In genomic region chr4:150679018-150679766, GRCh38 we compare ENCODE assay signal across 1 cellular context.
TF ChIP-seq lines count a peak whose summit lies in the region.

No MANE protein-coding gene starts in this region.

TF ChIP-seq in SK-N-SH, 30 proteins besides CTCF, POLR2A, EP300 and RAD21 (continued from another document):
- TF ChIP-seq IRF3 (IDR thresholded peaks at IDR 0.05; ENCODE audit: low read depth, low read length) = no peak
- no peak for TF ChIP-seq TCF12 (IDR thresholded peaks at IDR 0.05)
- TF ChIP-seq YY1 (IDR thresholded peaks at IDR 0.05; ENCODE audit: low read depth) = no peak
- TF ChIP-seq EZH2phosphoT487 (IDR thresholded peaks at IDR 0.05; ENCODE audit: borderline replicate concordance, low read depth) = no peak
- TF ChIP-seq POLR2AphosphoS5 (IDR thresholded peaks at IDR 0.05; ENCODE audit: low read depth, low read length) = no peak
- TF ChIP-seq PBX3 (IDR thresholded peaks at IDR 0.05) = no peak
- no peak for TF ChIP-seq SIN3A (IDR thresholded peaks at IDR 0.05; ENCODE audit: borderline replicate concordance, low read depth, low read length)
- no peak for TF ChIP-seq MEF2A (IDR thresholded peaks at IDR 0.05; ENCODE audit: borderline replicate concordance, low read depth)
- TF ChIP-seq FOXJ3 (CRISPR knock-in tag; IDR thresholded peaks at IDR 0.05) = no peak
- TF ChIP-seq FOSL2 (IDR thresholded peaks at IDR 0.05; ENCODE audit: borderline replicate concordance, low read depth) = no peak
